ENCODE assay signal across 1 cellular context in genomic region chr1:15525043-15525958, GRCh38.
TF ChIP-seq lines count a peak whose summit lies in the region.

No MANE protein-coding gene starts in this region.

TF ChIP-seq in endothelial cell of umbilical vein, 7 proteins besides CTCF, POLR2A, EP300 and RAD21:
- TF ChIP-seq GATA2 (IDR thresholded peaks at IDR 0.05; ENCODE audit: insufficient read depth, insufficient read length, low read depth, low read length) (no peak), POLR2AphosphoS5 (IDR thresholded peaks at IDR 0.05; ENCODE audit: insufficient read depth, low read depth, low read length) (peak; percentile 6), EZH2 (IDR thresholded peaks at IDR 0.05; ENCODE audit: borderline replicate concordance, low read depth, low read length, severe bottlenecking) (no peak)
